7 cellular contexts compared by ENCODE assay signal in the genomic region with DNA sequence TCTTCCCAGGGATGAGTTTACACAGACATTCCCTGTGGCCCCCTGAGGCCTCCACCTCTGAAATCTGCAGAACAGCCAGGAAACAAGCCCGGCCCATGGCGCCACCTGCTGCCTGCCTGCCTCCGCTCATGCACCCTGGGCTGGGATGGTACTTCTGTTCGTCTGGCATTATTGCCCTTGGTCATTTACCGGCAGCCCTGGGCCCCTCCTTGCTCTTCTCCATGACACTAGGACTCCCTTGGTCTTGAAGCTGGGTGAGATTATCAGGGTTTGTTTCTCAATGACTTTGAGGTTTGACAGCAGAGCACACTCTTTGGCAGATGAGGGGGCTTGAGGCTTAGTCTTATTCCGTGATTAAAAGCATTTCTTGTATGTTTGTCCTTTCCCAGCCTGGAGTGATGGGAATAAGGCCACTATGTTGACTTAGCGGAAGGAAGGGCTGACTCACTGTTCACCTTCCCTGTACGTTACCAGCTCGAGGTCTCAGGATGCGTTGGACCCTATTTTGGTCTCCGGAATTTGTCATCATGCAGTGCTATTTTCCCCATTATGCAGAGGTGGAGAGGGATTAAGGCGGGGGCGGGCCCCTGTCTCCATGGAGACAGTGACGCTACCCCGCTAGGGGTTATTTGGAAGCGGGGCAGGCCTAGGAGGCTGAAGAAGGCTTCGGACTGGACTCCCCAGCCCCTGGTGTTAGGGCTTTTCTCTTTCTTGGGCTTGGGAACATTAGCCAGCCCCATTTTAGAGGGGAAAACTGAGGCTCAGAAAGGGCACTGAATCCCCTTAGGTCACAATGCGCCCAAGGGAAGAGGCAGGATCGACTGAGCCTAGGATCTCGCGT.
DNase-seq lines count a peak whose midpoint lies in the region; ATAC-seq and TF ChIP-seq lines count a peak whose summit lies in the region.

No MANE protein-coding gene starts in this region.

- TF ChIP-seq CTCF in WERI-Rb-1 (IDR thresholded peaks at IDR 0.05; ENCODE audit: low read depth, low read length), result peak; percentile 90

- DNase-seq in NCI-H2107 (lab: John Stamatoyannopoulos, UW) (peak; percentile 27), WERI-Rb-1 (peak; percentile 89), caudate nucleus (lab: John Stamatoyannopoulos, UW) (peak in 56 of 61 donors; percentile 24 to 90 (median 65)), inferior parietal cortex (ENCODE audit: extremely low spot score) (peak; percentile 69), smooth muscle cell of the brain vasculature (ENCODE audit: low read depth, low spot score) (peak; percentile 20)

- ATAC-seq in GM18499 (IDR thresholded peaks at IDR 0.05; ENCODE audit: insufficient read depth, unreplicated experiment), result peak; percentile 22
- ATAC-seq in HG02938 (IDR thresholded peaks at IDR 0.05; ENCODE audit: unreplicated experiment), result peak; percentile 26

- no peaks in the 10 kb centered on the region for H3K27me3 ChIP-seq in WERI-Rb-1 (ENCODE audit: insufficient read depth, low read depth, severe bottlenecking)

- H3K27ac ChIP-seq in WERI-Rb-1 (peak overlapping the region; percentile 73), caudate nucleus (ENCODE audit: low read depth, low read length) (peak overlapping the region; percentile 96)

- H3K36me3 ChIP-seq in WERI-Rb-1, result peaks cover 29% of the 10 kb centered on the region

- no peaks in the 10 kb centered on the region for H3K9me3 ChIP-seq in WERI-Rb-1 (ENCODE audit: severe bottlenecking)

- H3K4me3 ChIP-seq in WERI-Rb-1 (ENCODE audit: low read depth, low read length), result peak overlapping the region; percentile 71

Comparison
In these comparisons a context has a peak if more than half of its experiments do, and no peak if none do; other contexts are left out.
1. Peak in every context shown above with its lines: DNase-seq, ATAC-seq, H3K4me3 ChIP-seq and H3K27ac ChIP-seq.
2. DNase-seq: peak in every context shown above with its lines; median percentile 89 in WERI-Rb-1; 69 in inferior parietal cortex; 65 in caudate nucleus; 27 in NCI-H2107; 20 in smooth muscle cell of the brain vasculature.